In genomic region chrX:48179691-48180090, GRCh38 we compare ENCODE assay signal across 1 cellular context.
TF ChIP-seq lines count a peak whose summit lies in the region.

No MANE protein-coding gene starts in this region.

TF ChIP-seq in A549, 52 proteins besides CTCF, POLR2A, EP300 and RAD21 (continued from another document):
- TF ChIP-seq, protein P1, sequence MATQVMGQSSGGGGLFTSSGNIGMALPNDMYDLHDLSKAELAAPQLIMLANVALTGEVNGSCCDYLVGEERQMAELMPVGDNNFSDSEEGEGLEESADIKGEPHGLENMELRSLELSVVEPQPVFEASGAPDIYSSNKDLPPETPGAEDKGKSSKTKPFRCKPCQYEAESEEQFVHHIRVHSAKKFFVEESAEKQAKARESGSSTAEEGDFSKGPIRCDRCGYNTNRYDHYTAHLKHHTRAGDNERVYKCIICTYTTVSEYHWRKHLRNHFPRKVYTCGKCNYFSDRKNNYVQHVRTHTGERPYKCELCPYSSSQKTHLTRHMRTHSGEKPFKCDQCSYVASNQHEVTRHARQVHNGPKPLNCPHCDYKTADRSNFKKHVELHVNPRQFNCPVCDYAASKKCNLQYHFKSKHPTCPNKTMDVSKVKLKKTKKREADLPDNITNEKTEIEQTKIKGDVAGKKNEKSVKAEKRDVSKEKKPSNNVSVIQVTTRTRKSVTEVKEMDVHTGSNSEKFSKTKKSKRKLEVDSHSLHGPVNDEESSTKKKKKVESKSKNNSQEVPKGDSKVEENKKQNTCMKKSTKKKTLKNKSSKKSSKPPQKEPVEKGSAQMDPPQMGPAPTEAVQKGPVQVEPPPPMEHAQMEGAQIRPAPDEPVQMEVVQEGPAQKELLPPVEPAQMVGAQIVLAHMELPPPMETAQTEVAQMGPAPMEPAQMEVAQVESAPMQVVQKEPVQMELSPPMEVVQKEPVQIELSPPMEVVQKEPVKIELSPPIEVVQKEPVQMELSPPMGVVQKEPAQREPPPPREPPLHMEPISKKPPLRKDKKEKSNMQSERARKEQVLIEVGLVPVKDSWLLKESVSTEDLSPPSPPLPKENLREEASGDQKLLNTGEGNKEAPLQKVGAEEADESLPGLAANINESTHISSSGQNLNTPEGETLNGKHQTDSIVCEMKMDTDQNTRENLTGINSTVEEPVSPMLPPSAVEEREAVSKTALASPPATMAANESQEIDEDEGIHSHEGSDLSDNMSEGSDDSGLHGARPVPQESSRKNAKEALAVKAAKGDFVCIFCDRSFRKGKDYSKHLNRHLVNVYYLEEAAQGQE (IDR thresholded peaks at IDR 0.05) = no peak
